In genomic region chr2:55438391-55439100, GRCh38 we compare ENCODE assay signal across 1 cellular context.
TF ChIP-seq lines count a peak whose summit lies in the region.

No MANE protein-coding gene starts in this region.

TF ChIP-seq in HepG2, 621 proteins besides CTCF, POLR2A, EP300 and RAD21 (continued from another document):
- no peak for TF ChIP-seq ATF6 (CRISPR knock-in tag; conservative IDR thresholded peaks at IDR 0.05)
- TF ChIP-seq CREB3 (CRISPR knock-in tag; IDR thresholded peaks at IDR 0.05) = no peak
- TF ChIP-seq SNAPC4 (CRISPR knock-in tag; IDR thresholded peaks at IDR 0.05) = no peak
- TF ChIP-seq ZFAT (CRISPR knock-in tag; conservative IDR thresholded peaks at IDR 0.05) = no peak
- no peak for TF ChIP-seq IRF1 (CRISPR knock-in tag; IDR thresholded peaks at IDR 0.05; ENCODE audit: low read depth)
- TF ChIP-seq HMGXB4 (CRISPR knock-in tag; IDR thresholded peaks at IDR 0.05; ENCODE audit: borderline replicate concordance in 1 of 2, low read depth in 1 of 2) = peak in 1 of 2 experiments; percentile 31; a peak in 1 of 4 replicates
- TF ChIP-seq ZNF326 (CRISPR knock-in tag; IDR thresholded peaks at IDR 0.05; ENCODE audit: borderline replicate concordance) = no peak
- TF ChIP-seq ZNF879 (CRISPR knock-in tag; IDR thresholded peaks at IDR 0.05) = no peak
- no peak for TF ChIP-seq ZNF660 (CRISPR knock-in tag; IDR thresholded peaks at IDR 0.05; ENCODE audit: borderline replicate concordance, low read depth)
- no peak for TF ChIP-seq ZNF609 (CRISPR knock-in tag; IDR thresholded peaks at IDR 0.05; ENCODE audit: borderline replicate concordance)
- TF ChIP-seq THAP7 (CRISPR knock-in tag; IDR thresholded peaks at IDR 0.05) = no peak
- TF ChIP-seq ZNF629 (CRISPR knock-in tag; conservative IDR thresholded peaks at IDR 0.05) = no peak
- TF ChIP-seq ZNF274 (CRISPR knock-in tag; IDR thresholded peaks at IDR 0.05) = no peak
- TF ChIP-seq KDM2A (CRISPR knock-in tag; IDR thresholded peaks at IDR 0.05; ENCODE audit: borderline replicate concordance, low read depth) = 0 out of 2 replicates have a peak, but pooled peaks have one; percentile 15
- no peak for TF ChIP-seq ZNF333 (CRISPR knock-in tag; IDR thresholded peaks at IDR 0.05; ENCODE audit: borderline replicate concordance)
- TF ChIP-seq TBX2 (CRISPR knock-in tag; IDR thresholded peaks at IDR 0.05; ENCODE audit: borderline replicate concordance) = no peak
- TF ChIP-seq CBFB (CRISPR knock-in tag; IDR thresholded peaks at IDR 0.05) = no peak
- 0 out of 2 replicates have a peak, but pooled peaks have one; percentile 39 for TF ChIP-seq ZBTB20 (CRISPR knock-in tag; IDR thresholded peaks at IDR 0.05; ENCODE audit: borderline replicate concordance, low read depth)
- TF ChIP-seq USF2 (IDR thresholded peaks at IDR 0.05; ENCODE audit: low read depth, low read length) = no peak
- no peak for TF ChIP-seq USF2 (CRISPR knock-in tag; IDR thresholded peaks at IDR 0.05; ENCODE audit: borderline replicate concordance)
- no peak for TF ChIP-seq ZNF296 (CRISPR knock-in tag; conservative IDR thresholded peaks at IDR 0.05)
- TF ChIP-seq ZNF567 (CRISPR knock-in tag; IDR thresholded peaks at IDR 0.05; ENCODE audit: borderline replicate concordance) = no peak
